In the genomic region with DNA sequence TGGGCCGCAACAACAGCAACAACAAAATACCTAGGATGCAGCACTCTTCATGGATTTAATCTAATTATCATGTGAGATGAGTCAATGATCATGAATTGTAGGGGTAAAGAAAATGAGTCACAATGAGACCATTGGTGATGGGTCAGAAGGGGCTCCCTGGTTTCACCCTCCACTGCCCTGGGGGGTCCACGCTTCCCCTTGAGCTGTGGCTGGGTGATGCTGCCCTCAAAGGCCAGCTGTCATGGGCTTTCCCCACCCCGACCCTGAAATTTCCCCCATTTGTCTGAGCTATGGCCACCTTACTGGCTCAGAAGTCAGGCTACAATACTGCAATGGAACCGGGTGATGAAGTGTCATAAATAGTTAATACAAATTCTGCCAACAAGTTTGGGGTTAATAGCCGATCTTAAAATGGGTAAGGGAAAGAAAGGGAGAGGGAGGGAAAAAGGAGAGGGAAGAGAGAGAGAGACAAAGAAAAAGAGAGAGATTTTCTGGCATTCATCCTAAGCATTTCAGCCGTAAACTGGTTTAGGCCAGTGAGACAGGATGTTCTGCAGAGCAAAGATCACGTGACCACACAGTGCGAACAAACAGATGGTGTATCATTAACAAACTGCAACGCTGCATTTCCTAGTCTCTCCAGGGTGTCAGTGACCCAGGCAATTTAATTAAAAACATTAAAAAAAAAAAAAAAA, we compare ENCODE assay signal across 9 cellular contexts.
DNase-seq lines count a peak whose midpoint lies in the region; ATAC-seq and TF ChIP-seq lines count a peak whose summit lies in the region.
"Had no signal": no experiment of that assay in that cellular context is flagged by ENCODE, and none has a peak within 500 bp of the region (broad histone marks: within the 10 kb centered on the region; RNA-seq: fewer than 3 reads in every experiment).

No MANE protein-coding gene starts in this region.

- no peaks in the 10 kb centered on the region for H3K27me3 ChIP-seq in right lobe of liver

- no peaks in the 10 kb centered on the region for H3K27me3 Mint-ChIP-seq in chondrocyte (ENCODE audit: low read depth)

- WGBS in right lobe of liver (ENCODE audit: insufficient coverage, low coverage, low lambda C conversion rate, missing lambda C conversion rate): 9% methylated on average over 8 of the region's 9 CpGs

- no peak for TF ChIP-seq POLR2A in right lobe of liver (IDR thresholded peaks at IDR 0.05)

- H3K4me3 ChIP-seq in AG10803 (ENCODE audit: low read length) (no peak overlapping the region), right lobe of liver (no peak overlapping the region)

- peak overlapping the region; percentile 92 for H3K27ac Mint-ChIP-seq in chondrocyte (ENCODE audit: unreplicated experiment)

- H3K4me1 Mint-ChIP-seq in chondrocyte (ENCODE audit: low read depth): peaks cover 15% of the 10 kb centered on the region

- ATAC-seq in GM18907 (IDR thresholded peaks at IDR 0.05; ENCODE audit: unreplicated experiment): peak; percentile 76
- ATAC-seq in SK-N-SH treated with all-trans-retinoic acid at 6 μM for 48 hours: peak; percentile 81
- ATAC-seq in right lobe of liver: peak; percentile 74 to 88 (median 77)
- no peak for ATAC-seq in GM21529 (IDR thresholded peaks at IDR 0.05; ENCODE audit: unreplicated experiment)

- intact Hi-C loops in right lobe of liver (cut with DNase I): no loop called here

- H3K27ac ChIP-seq in KOPT-K1 (ENCODE audit: low read depth, low read length, poor library complexity, severe bottlenecking) (peak overlapping the region; percentile 24), right lobe of liver (peak overlapping the region; percentile 77 to 91 (median 90))

- H3K4me3 Mint-ChIP-seq in chondrocyte (ENCODE audit: unreplicated experiment): no peak overlapping the region

- peak; percentile 92 for DNase-seq in AG10803 (ENCODE audit: low read depth)
- DNase-seq in chondrocyte (ENCODE audit: low spot score): no peak
- DNase-seq in right lobe of liver: peak in 2 of 3 donors; percentile 43 to 82
- DNase-seq in stimulated activated naive CD4-positive, alpha-beta T cell (lab: John Stamatoyannopoulos, UW): peak in 5 of 6 experiments; percentile 17 to 75 (median 62)

- H3K4me1 ChIP-seq in right lobe of liver: peaks cover 0 to 35% (median 11%) of the 10 kb centered on the region in 4 donors

- H3K9me3 ChIP-seq in KOPT-K1 (ENCODE audit: insufficient read depth, low read length, poor library complexity, severe bottlenecking) (no peaks in the 10 kb centered on the region), right lobe of liver (no peaks in the 10 kb centered on the region)

- H3K36me3 Mint-ChIP-seq in chondrocyte (ENCODE audit: low read depth): no peaks in the 10 kb centered on the region
- H3K36me3 Mint-ChIP-seq: IgD-negative memory B cell had no signal

- TF ChIP-seq CTCF in AG10803 (conservative IDR thresholded peaks at IDR 0.05; ENCODE audit: low read length): no peak
- TF ChIP-seq CTCF in chondrocyte (IDR thresholded peaks at IDR 0.05): no peak
- TF ChIP-seq CTCF in right lobe of liver (IDR thresholded peaks at IDR 0.05): no peak

- H3K36me3 ChIP-seq in KOPT-K1 (ENCODE audit: insufficient read depth, low read length) (no peaks in the 10 kb centered on the region), right lobe of liver (no peaks in the 10 kb centered on the region)

- no peaks in the 10 kb centered on the region for H3K9me3 Mint-ChIP-seq in chondrocyte (ENCODE audit: low read depth)
- H3K9me3 Mint-ChIP-seq: IgD-negative memory B cell had no signal

TF ChIP-seq in SK-N-SH treated with all-trans-retinoic acid at 6 μM for 48 hours, 23 proteins besides CTCF, POLR2A, EP300 and RAD21:
- TF ChIP-seq, protein P1, sequence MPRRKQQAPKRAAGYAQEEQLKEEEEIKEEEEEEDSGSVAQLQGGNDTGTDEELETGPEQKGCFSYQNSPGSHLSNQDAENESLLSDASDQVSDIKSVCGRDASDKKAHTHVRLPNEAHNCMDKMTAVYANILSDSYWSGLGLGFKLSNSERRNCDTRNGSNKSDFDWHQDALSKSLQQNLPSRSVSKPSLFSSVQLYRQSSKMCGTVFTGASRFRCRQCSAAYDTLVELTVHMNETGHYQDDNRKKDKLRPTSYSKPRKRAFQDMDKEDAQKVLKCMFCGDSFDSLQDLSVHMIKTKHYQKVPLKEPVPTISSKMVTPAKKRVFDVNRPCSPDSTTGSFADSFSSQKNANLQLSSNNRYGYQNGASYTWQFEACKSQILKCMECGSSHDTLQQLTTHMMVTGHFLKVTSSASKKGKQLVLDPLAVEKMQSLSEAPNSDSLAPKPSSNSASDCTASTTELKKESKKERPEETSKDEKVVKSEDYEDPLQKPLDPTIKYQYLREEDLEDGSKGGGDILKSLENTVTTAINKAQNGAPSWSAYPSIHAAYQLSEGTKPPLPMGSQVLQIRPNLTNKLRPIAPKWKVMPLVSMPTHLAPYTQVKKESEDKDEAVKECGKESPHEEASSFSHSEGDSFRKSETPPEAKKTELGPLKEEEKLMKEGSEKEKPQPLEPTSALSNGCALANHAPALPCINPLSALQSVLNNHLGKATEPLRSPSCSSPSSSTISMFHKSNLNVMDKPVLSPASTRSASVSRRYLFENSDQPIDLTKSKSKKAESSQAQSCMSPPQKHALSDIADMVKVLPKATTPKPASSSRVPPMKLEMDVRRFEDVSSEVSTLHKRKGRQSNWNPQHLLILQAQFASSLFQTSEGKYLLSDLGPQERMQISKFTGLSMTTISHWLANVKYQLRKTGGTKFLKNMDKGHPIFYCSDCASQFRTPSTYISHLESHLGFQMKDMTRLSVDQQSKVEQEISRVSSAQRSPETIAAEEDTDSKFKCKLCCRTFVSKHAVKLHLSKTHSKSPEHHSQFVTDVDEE (CRISPR knock-in tag; IDR thresholded peaks at IDR 0.05): peak; percentile 18; the same call in 1 of the 2 replicates
- no peak for TF ChIP-seq ZFP3 (CRISPR knock-in tag; IDR thresholded peaks at IDR 0.05)
- TF ChIP-seq, protein P2, sequence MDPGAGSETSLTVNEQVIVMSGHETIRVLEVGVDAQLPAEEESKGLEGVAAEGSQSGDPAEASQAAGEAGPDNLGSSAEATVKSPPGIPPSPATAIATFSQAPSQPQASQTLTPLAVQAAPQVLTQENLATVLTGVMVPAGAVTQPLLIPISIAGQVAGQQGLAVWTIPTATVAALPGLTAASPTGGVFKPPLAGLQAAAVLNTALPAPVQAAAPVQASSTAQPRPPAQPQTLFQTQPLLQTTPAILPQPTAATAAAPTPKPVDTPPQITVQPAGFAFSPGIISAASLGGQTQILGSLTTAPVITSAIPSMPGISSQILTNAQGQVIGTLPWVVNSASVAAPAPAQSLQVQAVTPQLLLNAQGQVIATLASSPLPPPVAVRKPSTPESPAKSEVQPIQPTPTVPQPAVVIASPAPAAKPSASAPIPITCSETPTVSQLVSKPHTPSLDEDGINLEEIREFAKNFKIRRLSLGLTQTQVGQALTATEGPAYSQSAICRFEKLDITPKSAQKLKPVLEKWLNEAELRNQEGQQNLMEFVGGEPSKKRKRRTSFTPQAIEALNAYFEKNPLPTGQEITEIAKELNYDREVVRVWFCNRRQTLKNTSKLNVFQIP (CRISPR knock-in tag; IDR thresholded peaks at IDR 0.05; ENCODE audit: borderline replicate concordance, low read depth): no peak
- TF ChIP-seq, protein P3, sequence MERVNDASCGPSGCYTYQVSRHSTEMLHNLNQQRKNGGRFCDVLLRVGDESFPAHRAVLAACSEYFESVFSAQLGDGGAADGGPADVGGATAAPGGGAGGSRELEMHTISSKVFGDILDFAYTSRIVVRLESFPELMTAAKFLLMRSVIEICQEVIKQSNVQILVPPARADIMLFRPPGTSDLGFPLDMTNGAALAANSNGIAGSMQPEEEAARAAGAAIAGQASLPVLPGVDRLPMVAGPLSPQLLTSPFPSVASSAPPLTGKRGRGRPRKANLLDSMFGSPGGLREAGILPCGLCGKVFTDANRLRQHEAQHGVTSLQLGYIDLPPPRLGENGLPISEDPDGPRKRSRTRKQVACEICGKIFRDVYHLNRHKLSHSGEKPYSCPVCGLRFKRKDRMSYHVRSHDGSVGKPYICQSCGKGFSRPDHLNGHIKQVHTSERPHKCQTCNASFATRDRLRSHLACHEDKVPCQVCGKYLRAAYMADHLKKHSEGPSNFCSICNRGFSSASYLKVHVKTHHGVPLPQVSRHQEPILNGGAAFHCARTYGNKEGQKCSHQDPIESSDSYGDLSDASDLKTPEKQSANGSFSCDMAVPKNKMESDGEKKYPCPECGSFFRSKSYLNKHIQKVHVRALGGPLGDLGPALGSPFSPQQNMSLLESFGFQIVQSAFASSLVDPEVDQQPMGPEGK (CRISPR knock-in tag; IDR thresholded peaks at IDR 0.05; ENCODE audit: borderline replicate concordance): peak; percentile 82; the same call in 1 of the 2 replicates
- TF ChIP-seq CSDC2 (CRISPR knock-in tag; IDR thresholded peaks at IDR 0.05): peak; percentile 62; the same call in 1 of the 2 replicates
- no peak for TF ChIP-seq ZNF565 (CRISPR knock-in tag; conservative IDR thresholded peaks at IDR 0.05; ENCODE audit: low read depth)
- 0 out of 2 replicates have a peak, but pooled peaks have one; percentile 4 for TF ChIP-seq ZFP30 (CRISPR knock-in tag; IDR thresholded peaks at IDR 0.05)
- TF ChIP-seq ZNF8 (CRISPR knock-in tag; IDR thresholded peaks at IDR 0.05): no peak
- TF ChIP-seq TCF4 (CRISPR knock-in tag; IDR thresholded peaks at IDR 0.05; ENCODE audit: borderline replicate concordance): no peak
- 0 out of 2 replicates have a peak, but pooled peaks have one; percentile 67 for TF ChIP-seq SNAI2 (CRISPR knock-in tag; IDR thresholded peaks at IDR 0.05)
